Comparison of ENCODE assay signal across 1 cellular context in genomic region chr5:27996665-27997064, GRCh38.
TF ChIP-seq lines count a peak whose summit lies in the region.

No MANE protein-coding gene starts in this region.

TF ChIP-seq in IMR-90, 13 proteins besides CTCF, POLR2A, EP300 and RAD21 (continued from another document):
- no peak for TF ChIP-seq CHD1 (IDR thresholded peaks at IDR 0.05; ENCODE audit: low read depth, low read length)
- TF ChIP-seq MXI1 (IDR thresholded peaks at IDR 0.05; ENCODE audit: borderline replicate concordance, low read depth, low read length) = no peak
- TF ChIP-seq MAFK (IDR thresholded peaks at IDR 0.05; ENCODE audit: low read depth, low read length) = no peak
- no peak for TF ChIP-seq SMC3 (IDR thresholded peaks at IDR 0.05; ENCODE audit: low read depth, low read length)
- no peak for TF ChIP-seq BHLHE40 (IDR thresholded peaks at IDR 0.05; ENCODE audit: low read depth, low read length)
- no peak for TF ChIP-seq MAZ (IDR thresholded peaks at IDR 0.05; ENCODE audit: borderline replicate concordance, low read depth, low read length)
- TF ChIP-seq USF2 (IDR thresholded peaks at IDR 0.05; ENCODE audit: low read depth, low read length) = no peak
- no peak for TF ChIP-seq ELK1 (IDR thresholded peaks at IDR 0.05; ENCODE audit: borderline replicate concordance, low read depth, low read length)
- no peak for TF ChIP-seq NFE2L2 (IDR thresholded peaks at IDR 0.05; ENCODE audit: low read depth, low read length)
- no peak for TF ChIP-seq RCOR1 (IDR thresholded peaks at IDR 0.05; ENCODE audit: insufficient replicate concordance, low read length)
- no peak for TF ChIP-seq RFX5 (IDR thresholded peaks at IDR 0.05; ENCODE audit: low read depth, low read length)
- no peak for TF ChIP-seq CEBPB (IDR thresholded peaks at IDR 0.05; ENCODE audit: low read depth, low read length)
